Comparison of ENCODE assay signal across 1 cellular context in the genomic region with DNA sequence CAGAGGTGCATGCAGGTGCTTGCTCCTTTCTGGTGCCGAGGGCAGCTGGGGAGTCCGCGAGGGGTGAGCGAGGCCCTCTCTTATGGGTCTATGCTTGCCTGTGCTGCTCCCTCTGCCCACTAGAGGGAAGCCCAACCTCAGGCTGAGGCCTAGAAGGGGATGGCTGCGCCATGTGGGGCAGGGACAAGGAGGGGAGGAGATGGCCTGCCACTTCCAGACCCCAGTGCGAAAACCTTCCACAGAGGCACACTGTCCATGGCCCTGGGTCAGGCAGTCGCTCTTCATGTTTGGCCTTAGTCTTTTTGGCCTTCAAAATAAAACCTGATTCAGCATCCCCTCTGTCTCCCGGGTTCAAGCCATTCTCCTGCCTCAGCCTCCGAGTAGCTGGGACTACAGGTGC.
A peak's percentile ranks its signal among the peaks of the same experiment; 100 is the strongest.
TF ChIP-seq lines count a peak whose summit lies in the region.

No MANE protein-coding gene starts in this region.

TF ChIP-seq in K562, 482 proteins besides CTCF, POLR2A, EP300 and RAD21 (continued from another document):
- no peak for TF ChIP-seq NFYB (IDR thresholded peaks at IDR 0.05; ENCODE audit: extremely low read depth, insufficient read length)
- no peak for TF ChIP-seq ZBTB12 (CRISPR knock-in tag; IDR thresholded peaks at IDR 0.05)
- no peak for TF ChIP-seq ZNF740 (CRISPR knock-in tag; IDR thresholded peaks at IDR 0.05)
- no peak for TF ChIP-seq ZNF740 (tag; IDR thresholded peaks at IDR 0.05)
- TF ChIP-seq, protein P1, sequence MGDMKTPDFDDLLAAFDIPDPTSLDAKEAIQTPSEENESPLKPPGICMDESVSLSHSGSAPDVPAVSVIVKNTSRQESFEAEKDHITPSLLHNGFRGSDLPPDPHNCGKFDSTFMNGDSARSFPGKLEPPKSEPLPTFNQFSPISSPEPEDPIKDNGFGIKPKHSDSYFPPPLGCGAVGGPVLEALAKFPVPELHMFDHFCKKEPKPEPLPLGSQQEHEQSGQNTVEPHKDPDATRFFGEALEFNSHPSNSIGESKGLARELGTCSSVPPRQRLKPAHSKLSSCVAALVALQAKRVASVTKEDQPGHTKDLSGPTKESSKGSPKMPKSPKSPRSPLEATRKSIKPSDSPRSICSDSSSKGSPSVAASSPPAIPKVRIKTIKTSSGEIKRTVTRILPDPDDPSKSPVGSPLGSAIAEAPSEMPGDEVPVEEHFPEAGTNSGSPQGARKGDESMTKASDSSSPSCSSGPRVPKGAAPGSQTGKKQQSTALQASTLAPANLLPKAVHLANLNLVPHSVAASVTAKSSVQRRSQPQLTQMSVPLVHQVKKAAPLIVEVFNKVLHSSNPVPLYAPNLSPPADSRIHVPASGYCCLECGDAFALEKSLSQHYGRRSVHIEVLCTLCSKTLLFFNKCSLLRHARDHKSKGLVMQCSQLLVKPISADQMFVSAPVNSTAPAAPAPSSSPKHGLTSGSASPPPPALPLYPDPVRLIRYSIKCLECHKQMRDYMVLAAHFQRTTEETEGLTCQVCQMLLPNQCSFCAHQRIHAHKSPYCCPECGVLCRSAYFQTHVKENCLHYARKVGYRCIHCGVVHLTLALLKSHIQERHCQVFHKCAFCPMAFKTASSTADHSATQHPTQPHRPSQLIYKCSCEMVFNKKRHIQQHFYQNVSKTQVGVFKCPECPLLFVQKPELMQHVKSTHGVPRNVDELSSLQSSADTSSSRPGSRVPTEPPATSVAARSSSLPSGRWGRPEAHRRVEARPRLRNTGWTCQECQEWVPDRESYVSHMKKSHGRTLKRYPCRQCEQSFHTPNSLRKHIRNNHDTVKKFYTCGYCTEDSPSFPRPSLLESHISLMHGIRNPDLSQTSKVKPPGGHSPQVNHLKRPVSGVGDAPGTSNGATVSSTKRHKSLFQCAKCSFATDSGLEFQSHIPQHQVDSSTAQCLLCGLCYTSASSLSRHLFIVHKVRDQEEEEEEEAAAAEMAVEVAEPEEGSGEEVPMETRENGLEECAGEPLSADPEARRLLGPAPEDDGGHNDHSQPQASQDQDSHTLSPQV (IDR thresholded peaks at IDR 0.05) = no peak
- no peak for TF ChIP-seq WHSC1 (IDR thresholded peaks at IDR 0.05; ENCODE audit: low read length)
- TF ChIP-seq ZNF668 (CRISPR knock-in tag; IDR thresholded peaks at IDR 0.05) = no peak
- no peak for TF ChIP-seq ZNF436 (CRISPR knock-in tag; IDR thresholded peaks at IDR 0.05)
- TF ChIP-seq ARID1B (IDR thresholded peaks at IDR 0.05) = no peak
- TF ChIP-seq, protein P2, sequence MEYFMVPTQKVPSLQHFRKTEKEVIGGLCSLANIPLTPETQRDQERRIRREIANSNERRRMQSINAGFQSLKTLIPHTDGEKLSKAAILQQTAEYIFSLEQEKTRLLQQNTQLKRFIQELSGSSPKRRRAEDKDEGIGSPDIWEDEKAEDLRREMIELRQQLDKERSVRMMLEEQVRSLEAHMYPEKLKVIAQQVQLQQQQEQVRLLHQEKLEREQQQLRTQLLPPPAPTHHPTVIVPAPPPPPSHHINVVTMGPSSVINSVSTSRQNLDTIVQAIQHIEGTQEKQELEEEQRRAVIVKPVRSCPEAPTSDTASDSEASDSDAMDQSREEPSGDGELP (CRISPR knock-in tag; IDR thresholded peaks at IDR 0.05; ENCODE audit: borderline replicate concordance) = peak; percentile 71; the same call in 1 of the 2 replicates
- no peak for TF ChIP-seq KLF1 (tag; IDR thresholded peaks at IDR 0.05)
- TF ChIP-seq KAT7 (CRISPR knock-in tag; IDR thresholded peaks at IDR 0.05; ENCODE audit: borderline replicate concordance) = no peak
- peak; percentile 9; the same call in 1 of the 2 replicates for TF ChIP-seq ZKSCAN1 (IDR thresholded peaks at IDR 0.05; ENCODE audit: low read depth, low read length)
- no peak for TF ChIP-seq HDAC8 (tag; IDR thresholded peaks at IDR 0.05)
- no peak for TF ChIP-seq RBM22 (IDR thresholded peaks at IDR 0.05; ENCODE audit: low read depth, low read length, poor library complexity, severe bottlenecking)
- TF ChIP-seq, protein P3, sequence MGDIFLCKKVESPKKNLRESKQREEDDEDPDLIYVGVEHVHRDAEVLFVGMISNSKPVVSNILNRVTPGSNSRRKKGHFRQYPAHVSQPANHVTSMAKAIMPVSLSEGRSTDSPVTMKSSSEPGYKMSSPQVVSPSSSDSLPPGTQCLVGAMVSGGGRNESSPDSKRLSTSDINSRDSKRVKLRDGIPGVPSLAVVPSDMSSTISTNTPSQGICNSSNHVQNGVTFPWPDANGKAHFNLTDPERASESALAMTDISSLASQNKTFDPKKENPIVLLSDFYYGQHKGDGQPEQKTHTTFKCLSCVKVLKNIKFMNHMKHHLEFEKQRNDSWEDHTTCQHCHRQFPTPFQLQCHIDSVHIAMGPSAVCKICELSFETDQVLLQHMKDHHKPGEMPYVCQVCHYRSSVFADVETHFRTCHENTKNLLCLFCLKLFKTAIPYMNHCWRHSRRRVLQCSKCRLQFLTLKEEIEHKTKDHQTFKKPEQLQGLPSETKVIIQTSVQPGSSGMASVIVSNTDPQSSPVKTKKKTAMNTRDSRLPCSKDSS (IDR thresholded peaks at IDR 0.05; ENCODE audit: low read depth, partially characterized antibody) = no peak
- no peak for TF ChIP-seq NELFE (IDR thresholded peaks at IDR 0.05; ENCODE audit: insufficient read depth, insufficient read length)
- TF ChIP-seq SIN3B (IDR thresholded peaks at IDR 0.05; ENCODE audit: low read depth) = no peak
- no peak for TF ChIP-seq ARID3B (CRISPR knock-in tag; IDR thresholded peaks at IDR 0.05; ENCODE audit: borderline replicate concordance)
- no peak for TF ChIP-seq SMAD1 (IDR thresholded peaks at IDR 0.05; ENCODE audit: low read depth, low read length, partially characterized antibody)
- TF ChIP-seq ZNF444 (CRISPR knock-in tag; IDR thresholded peaks at IDR 0.05) = no peak
- no peak for TF ChIP-seq ZNF217 (CRISPR knock-in tag; IDR thresholded peaks at IDR 0.05)
- 0 out of 2 replicates have a peak, but pooled peaks have one; percentile 48 for TF ChIP-seq ZBTB7A (IDR thresholded peaks at IDR 0.05; ENCODE audit: borderline replicate concordance, control insufficient read depth, low read depth, low read length)
- no peak for TF ChIP-seq RHOXF2B (CRISPR knock-in tag; conservative IDR thresholded peaks at IDR 0.05)
- no peak for TF ChIP-seq KLF10 (CRISPR knock-in tag; IDR thresholded peaks at IDR 0.05)
- TF ChIP-seq TCF15 (CRISPR knock-in tag; IDR thresholded peaks at IDR 0.05) = no peak
- no peak for TF ChIP-seq CBX5 (IDR thresholded peaks at IDR 0.05; ENCODE audit: borderline replicate concordance, low read depth)
- TF ChIP-seq XRCC3 (IDR thresholded peaks at IDR 0.05) = no peak
- TF ChIP-seq HMG20B (CRISPR knock-in tag; IDR thresholded peaks at IDR 0.05) = no peak
- TF ChIP-seq ZNF212 (CRISPR knock-in tag; IDR thresholded peaks at IDR 0.05) = no peak
- no peak for TF ChIP-seq OTX1 (CRISPR knock-in tag; IDR thresholded peaks at IDR 0.05)
- no peak for TF ChIP-seq MECOM (CRISPR knock-in tag; IDR thresholded peaks at IDR 0.05)
- TF ChIP-seq FOSL1 (tag; conservative IDR thresholded peaks at IDR 0.05) = no peak
- TF ChIP-seq, protein P4, sequence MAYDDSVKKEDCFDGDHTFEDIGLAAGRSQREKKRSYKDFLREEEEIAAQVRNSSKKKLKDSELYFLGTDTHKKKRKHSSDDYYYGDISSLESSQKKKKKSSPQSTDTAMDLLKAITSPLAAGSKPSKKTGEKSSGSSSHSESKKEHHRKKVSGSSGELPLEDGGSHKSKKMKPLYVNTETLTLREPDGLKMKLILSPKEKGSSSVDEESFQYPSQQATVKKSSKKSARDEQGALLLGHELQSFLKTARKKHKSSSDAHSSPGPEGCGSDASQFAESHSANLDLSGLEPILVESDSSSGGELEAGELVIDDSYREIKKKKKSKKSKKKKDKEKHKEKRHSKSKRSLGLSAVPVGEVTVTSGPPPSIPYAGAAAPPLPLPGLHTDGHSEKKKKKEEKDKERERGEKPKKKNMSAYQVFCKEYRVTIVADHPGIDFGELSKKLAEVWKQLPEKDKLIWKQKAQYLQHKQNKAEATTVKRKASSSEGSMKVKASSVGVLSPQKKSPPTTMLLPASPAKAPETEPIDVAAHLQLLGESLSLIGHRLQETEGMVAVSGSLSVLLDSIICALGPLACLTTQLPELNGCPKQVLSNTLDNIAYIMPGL (CRISPR knock-in tag; IDR thresholded peaks at IDR 0.05) = no peak
- peak; percentile 26; the same call in 1 of the 2 replicates for TF ChIP-seq HCFC1 (IDR thresholded peaks at IDR 0.05; ENCODE audit: low read depth, low read length)
- 0 out of 2 replicates have a peak, but pooled peaks have one; percentile 10 for TF ChIP-seq KLF16 (IDR thresholded peaks at IDR 0.05)
- no peak for TF ChIP-seq XRCC4 (IDR thresholded peaks at IDR 0.05; ENCODE audit: extremely low read depth, insufficient read depth, insufficient read length)
- TF ChIP-seq KDM1A (IDR thresholded peaks at IDR 0.05) = no peak
- TF ChIP-seq HDGF (IDR thresholded peaks at IDR 0.05) = no peak
- no peak for TF ChIP-seq POLR2H (tag; IDR thresholded peaks at IDR 0.05; ENCODE audit: low read depth)
- no peak for TF ChIP-seq ILF3 (IDR thresholded peaks at IDR 0.05; ENCODE audit: borderline replicate concordance)
- TF ChIP-seq ZNF583 (CRISPR knock-in tag; IDR thresholded peaks at IDR 0.05) = no peak
- TF ChIP-seq CTBP1 (IDR thresholded peaks at IDR 0.05; ENCODE audit: borderline replicate concordance) = 0 out of 2 replicates have a peak, but pooled peaks have one; percentile 21
- no peak for TF ChIP-seq ETV1 (tag; conservative IDR thresholded peaks at IDR 0.05; ENCODE audit: low read depth)
- TF ChIP-seq RBM17 (IDR thresholded peaks at IDR 0.05; ENCODE audit: borderline replicate concordance, low read depth, low read length) = no peak
- peak; percentile 63 for TF ChIP-seq ZBTB33 (CRISPR knock-in tag; IDR thresholded peaks at IDR 0.05)
- no peak for TF ChIP-seq RBFOX2 (IDR thresholded peaks at IDR 0.05; ENCODE audit: low read depth, low read length)
- no peak for TF ChIP-seq MTA1 (IDR thresholded peaks at IDR 0.05; ENCODE audit: borderline replicate concordance)
- no peak for TF ChIP-seq BCOR (IDR thresholded peaks at IDR 0.05)
- no peak for TF ChIP-seq CBFA2T2 (conservative IDR thresholded peaks at IDR 0.05)
- no peak for TF ChIP-seq PRMT5 (CRISPR knock-in tag; IDR thresholded peaks at IDR 0.05)
- TF ChIP-seq PTBP1 (IDR thresholded peaks at IDR 0.05; ENCODE audit: low read depth, low read length) = no peak
- TF ChIP-seq C11orf30 (IDR thresholded peaks at IDR 0.05; ENCODE audit: low read depth) = peak; percentile 50; the same call in 1 of the 2 replicates
